ENCODE assay signal across 10 cellular contexts in genomic region chr20:61719691-61720347, GRCh38.
DNase-seq lines count a peak whose midpoint lies in the region; ATAC-seq and TF ChIP-seq lines count a peak whose summit lies in the region.
"Had no signal": no experiment of that assay in that cellular context is flagged by ENCODE, and none has a peak within 500 bp of the region (broad histone marks: within the 10 kb centered on the region; RNA-seq: fewer than 3 reads in every experiment).

No MANE protein-coding gene starts in this region.

- intact Hi-C loops in activated CD8-positive, alpha-beta T cell treated with anti-CD3 and anti-CD28 coated beads for 36 hours (cut with micrococcal nuclease) = no loop called here
- intact Hi-C loops in dendritic cell treated with granulocyte-macrophage colony-stimulating factor and Interleukin-4, amounts not matched to agents 40 ng/mL and 50 ng/mL, for 4 days (cut with micrococcal nuclease) = no loop called here

- H3K4me1 Mint-ChIP-seq in activated CD8-positive, alpha-beta T cell treated with anti-CD3 and anti-CD28 coated beads for 36 hours (ENCODE audit: low read depth) = peaks cover 20% of the 10 kb centered on the region
- H3K4me1 Mint-ChIP-seq in dendritic cell treated with granulocyte-macrophage colony-stimulating factor and Interleukin-4, amounts not matched to agents 40 ng/mL and 50 ng/mL, for 4 days (ENCODE audit: low read depth) = no peaks in the 10 kb centered on the region
- H3K4me1 Mint-ChIP-seq in progenitor cell of endocrine pancreas (ENCODE audit: low read depth) = peaks cover 5% of the 10 kb centered on the region

- H3K27me3 Mint-ChIP-seq in activated CD8-positive, alpha-beta T cell treated with anti-CD3 and anti-CD28 coated beads for 36 hours = no peaks in the 10 kb centered on the region
- peaks cover 5% of the 10 kb centered on the region for H3K27me3 Mint-ChIP-seq in dendritic cell treated with granulocyte-macrophage colony-stimulating factor and Interleukin-4, amounts not matched to agents 40 ng/mL and 50 ng/mL, for 4 days
- H3K27me3 Mint-ChIP-seq in progenitor cell of endocrine pancreas = peaks cover 12% of the 10 kb centered on the region

- no peak for TF ChIP-seq CTCF in activated CD8-positive, alpha-beta T cell treated with anti-CD3 and anti-CD28 coated beads for 36 hours (IDR thresholded peaks at IDR 0.05)
- TF ChIP-seq CTCF in progenitor cell of endocrine pancreas (IDR thresholded peaks at IDR 0.05; ENCODE audit: unreplicated experiment) = no peak

- H3K4me3 Mint-ChIP-seq in activated CD8-positive, alpha-beta T cell treated with anti-CD3 and anti-CD28 coated beads for 36 hours = peak overlapping the region; percentile 78
- H3K4me3 Mint-ChIP-seq in dendritic cell treated with granulocyte-macrophage colony-stimulating factor and Interleukin-4, amounts not matched to agents 40 ng/mL and 50 ng/mL, for 4 days = peak overlapping the region; percentile 68
- H3K4me3 Mint-ChIP-seq in progenitor cell of endocrine pancreas (ENCODE audit: low read depth) = no peak overlapping the region

- ATAC-seq in activated CD8-positive, alpha-beta T cell treated with anti-CD3 and anti-CD28 coated beads for 36 hours = peak; percentile 83
- ATAC-seq in HG02623 (IDR thresholded peaks at IDR 0.05; ENCODE audit: unreplicated experiment) (no peak), HG03378 (IDR thresholded peaks at IDR 0.05; ENCODE audit: unreplicated experiment) (no peak)
- ATAC-seq: sciatic nerve had no signal

- CTCF ChIA-PET in activated CD8-positive, alpha-beta T cell treated with anti-CD3 and anti-CD28 coated beads for 36 hours (lab: Charles Lee) = no interaction called here

- DNase-seq in CMK (ENCODE audit: low read depth) (peak; percentile 61), NCI-H2227 (lab: John Stamatoyannopoulos, UW; ENCODE audit: unreplicated experiment) (no peak), progenitor cell of endocrine pancreas (ENCODE audit: low spot score, unreplicated experiment) (no peak)
- DNase-seq in activated CD8-positive, alpha-beta T cell treated with anti-CD3 and anti-CD28 coated beads for 36 hours = peak; percentile 71
- peak in 3 of 4 experiments; percentile 0 to 16 (median 12) for DNase-seq in stimulated activated CD4-positive, alpha-beta T cell treated with anti-CD3 and anti-CD28 coated beads, Interleukin-1b, Interleukin-23, amount 100 ng/mL, for 24 hours (ENCODE audit: low read depth in 4 of 4, low spot score in 1 of 4)
- DNase-seq: NCI-H1092 had no signal

- H3K36me3 Mint-ChIP-seq in activated CD8-positive, alpha-beta T cell treated with anti-CD3 and anti-CD28 coated beads for 36 hours (ENCODE audit: low read depth) = no peaks in the 10 kb centered on the region
- no peaks in the 10 kb centered on the region for H3K36me3 Mint-ChIP-seq in dendritic cell treated with granulocyte-macrophage colony-stimulating factor and Interleukin-4, amounts not matched to agents 40 ng/mL and 50 ng/mL, for 4 days (ENCODE audit: low read depth)
- no peaks in the 10 kb centered on the region for H3K36me3 Mint-ChIP-seq in progenitor cell of endocrine pancreas (ENCODE audit: insufficient read depth)

- H3K9me3 Mint-ChIP-seq in activated CD8-positive, alpha-beta T cell treated with anti-CD3 and anti-CD28 coated beads for 36 hours = no peaks in the 10 kb centered on the region
- peaks cover 16% of the 10 kb centered on the region for H3K9me3 Mint-ChIP-seq in dendritic cell treated with granulocyte-macrophage colony-stimulating factor and Interleukin-4, amounts not matched to agents 40 ng/mL and 50 ng/mL, for 4 days
- no peaks in the 10 kb centered on the region for H3K9me3 Mint-ChIP-seq in progenitor cell of endocrine pancreas (ENCODE audit: low read depth)

- POLR2A ChIA-PET in activated CD8-positive, alpha-beta T cell treated with anti-CD3 and anti-CD28 coated beads for 36 hours (lab: Charles Lee) = no interaction called here

- peak overlapping the region; percentile 85 for H3K27ac Mint-ChIP-seq in activated CD8-positive, alpha-beta T cell treated with anti-CD3 and anti-CD28 coated beads for 36 hours
- peak overlapping the region; percentile 57 for H3K27ac Mint-ChIP-seq in dendritic cell treated with granulocyte-macrophage colony-stimulating factor and Interleukin-4, amounts not matched to agents 40 ng/mL and 50 ng/mL, for 4 days
- no peak overlapping the region for H3K27ac Mint-ChIP-seq in progenitor cell of endocrine pancreas

Comparison
In these comparisons a context has a peak if more than half of its experiments do, and no peak if none do; other contexts are left out.
1. DNase-seq: peak in CMK (single experiment), activated CD8-positive, alpha-beta T cell treated with anti-CD3 and anti-CD28 coated beads for 36 hours (single experiment) and stimulated activated CD4-positive, alpha-beta T cell treated with anti-CD3 and anti-CD28 coated beads, Interleukin-1b, Interleukin-23, amount 100 ng/mL, for 24 hours (3 of 4); none in NCI-H2227 (single experiment) and progenitor cell of endocrine pancreas (single experiment).